In the genomic region with DNA sequence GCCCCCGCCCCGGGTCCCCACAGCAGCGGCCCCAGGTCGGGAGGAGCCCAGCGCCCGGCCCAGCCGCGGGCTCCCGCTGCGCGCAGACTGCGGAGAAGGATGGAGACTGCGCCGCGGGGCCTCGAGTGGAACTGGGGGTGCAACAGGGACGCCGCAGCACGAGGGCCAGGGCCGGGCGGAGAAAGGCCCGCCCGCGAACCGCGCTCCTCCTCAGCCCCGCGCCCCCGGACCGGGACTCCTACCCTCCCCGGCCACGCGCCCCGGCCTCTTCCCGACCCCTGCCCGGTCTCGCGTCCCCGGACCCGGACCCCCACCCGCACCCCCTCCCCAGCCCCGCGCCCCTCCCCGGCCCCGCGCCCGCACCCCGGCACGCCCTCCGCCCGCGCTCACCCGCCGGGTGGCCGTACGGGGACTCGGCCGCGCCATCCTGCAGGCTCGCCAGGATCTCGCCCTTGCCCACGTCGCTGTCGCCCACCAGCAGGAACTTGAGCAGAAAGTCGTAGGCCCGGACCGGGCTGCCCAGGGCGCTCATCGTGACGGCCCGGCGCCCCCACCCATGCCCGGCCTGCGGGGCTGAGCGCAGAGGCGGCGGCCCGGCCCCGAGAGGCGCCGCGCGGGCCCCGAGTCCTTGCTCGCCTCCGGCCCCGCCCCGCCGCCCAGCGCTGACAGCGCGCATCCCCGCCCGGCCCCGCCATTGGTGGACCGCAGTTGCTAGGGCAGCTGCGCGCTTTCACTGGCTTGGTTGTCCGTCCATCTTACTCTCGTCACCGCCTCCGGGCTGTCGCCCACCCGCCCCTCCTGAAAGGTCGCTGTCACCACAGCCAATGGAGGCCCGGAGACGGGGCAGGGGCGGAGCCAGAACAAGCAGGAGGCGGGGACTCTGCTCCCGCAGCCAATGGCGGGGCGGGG, we compare ENCODE assay signal across 8 cellular contexts. TPM values are rescaled to one million over a fixed set of nuclear protein-coding genes. Genes with fewer than 3 reads are reported as not detected.
DNase-seq lines count a peak whose midpoint lies in the region; ATAC-seq, FAIRE-seq and TF ChIP-seq lines count a peak whose summit lies in the region.

TSS of gene RAB40B (minus strand) at position 634 of the 909 bp plus-strand sequence. CDS start at position 532, 102 bp downstream.

- no peak within 1 kb of the TSS for H3K27ac Mint-ChIP-seq in activated CD4-positive, alpha-beta T cell treated with anti-CD3 and anti-CD28 coated beads, Interleukin-2, amount 10 ng/mL, durations not matched to agents 24 days and 14 days

- CTCF ChIA-PET in BJ (lab: Yijun Ruan, JAX): interaction anchor here (0.6 to 0.7 kb wide), 2 partner anchors 18 to 77 kb away, joined by 3 to 5 read pairs; partner anchors contain the start of gene FN3KRP

- H3K4me3 Mint-ChIP-seq in activated CD4-positive, alpha-beta T cell treated with anti-CD3 and anti-CD28 coated beads, Interleukin-2, amount 10 ng/mL, durations not matched to agents 24 days and 14 days: peak within 1 kb of the TSS; percentile 84

- H3K36me3 Mint-ChIP-seq in activated CD4-positive, alpha-beta T cell treated with anti-CD3 and anti-CD28 coated beads, Interleukin-2, amount 10 ng/mL, durations not matched to agents 24 days and 14 days (ENCODE audit: low read depth): peaks cover 5% of the 10 kb centered on the region

- ATAC-seq in HG03439 (IDR thresholded peaks at IDR 0.05; ENCODE audit: unreplicated experiment): peak; percentile 93

- POLR2A ChIA-PET in BJ (lab: Charles Lee): interaction anchor here (0.5 kb wide), 1 partner anchor 162 kb away, joined by 7 read pairs; no protein-coding TSS in a partner anchor

- H3K27me3 Mint-ChIP-seq in activated CD4-positive, alpha-beta T cell treated with anti-CD3 and anti-CD28 coated beads, Interleukin-2, amount 10 ng/mL, durations not matched to agents 24 days and 14 days: peaks cover 10% of the 10 kb centered on the region

- H3K9me3 Mint-ChIP-seq in activated CD4-positive, alpha-beta T cell treated with anti-CD3 and anti-CD28 coated beads, Interleukin-2, amount 10 ng/mL, durations not matched to agents 24 days and 14 days: peaks cover 5% of the 10 kb centered on the region

- peak; percentile 90 for DNase-seq in BJ (ENCODE audit: low read depth)
- DNase-seq in GM19239 (ENCODE audit: insufficient read length, low spot score): peak; percentile 100
- DNase-seq in NCI-H510A (lab: John Stamatoyannopoulos, UW): peak; percentile 97
- peak; percentile 99 for DNase-seq in activated CD4-positive, alpha-beta T cell treated with anti-CD3 and anti-CD28 coated beads, Interleukin-2, amount 10 ng/mL, durations not matched to agents 24 days and 14 days
- peak; percentile 98 for DNase-seq in coronary artery (ENCODE audit: low spot score)
- DNase-seq in kidney tubule cell (ENCODE audit: low spot score): peak; percentile 99
- DNase-seq in stimulated activated CD4-positive, alpha-beta T cell treated with anti-CD3 and anti-CD28 coated beads, Interleukin-15, amount 100 ng/mL, for 48 hours (ENCODE audit: low read depth in 2 of 2): peak; percentile 97 to 98

- H3K4me3 ChIP-seq in BJ (ENCODE audit: low read depth, low read length) (peak within 1 kb of the TSS; percentile 77), coronary artery (peak within 1 kb of the TSS; percentile 98)

- FAIRE-seq in GM19239 (lab: Jason Lieb, UNC): peak; percentile 88

- no peak for TF ChIP-seq CTCF in BJ (IDR thresholded peaks at IDR 0.05; ENCODE audit: insufficient read depth, low read depth, low read length)
- TF ChIP-seq CTCF in coronary artery (IDR thresholded peaks at IDR 0.05): no peak

- intact Hi-C loops in activated CD4-positive, alpha-beta T cell treated with anti-CD3 and anti-CD28 coated beads, Interleukin-2, amount 10 ng/mL, durations not matched to agents 24 days and 14 days (cut with micrococcal nuclease): loop anchor here (1.0 to 2.0 kb wide), 4 partner anchors 18 to 353 kb away; partner anchors contain the start of genes FN3KRP, TBCD and WDR45B

- peaks cover 4% of the 10 kb centered on the region for H3K4me1 Mint-ChIP-seq in activated CD4-positive, alpha-beta T cell treated with anti-CD3 and anti-CD28 coated beads, Interleukin-2, amount 10 ng/mL, durations not matched to agents 24 days and 14 days

- no peaks in the 10 kb centered on the region for H3K36me3 ChIP-seq in BJ (ENCODE audit: control insufficient read depth, insufficient read depth, low read length)

- peak within 1 kb of the TSS; percentile 47 to 81 for H3K27ac ChIP-seq in coronary artery

- peaks cover 2% of the 10 kb centered on the region; the same call in 1 of the 2 replicates for H3K27me3 ChIP-seq in BJ (ENCODE audit: control insufficient read depth, insufficient read depth, low read length)

RNA-seq across cellular contexts. Expression of gene RAB40B, which starts in this region (rescaled TPM):
- polyA plus RNA-seq in BJ (2011; rRNA removed): 4.9 and 9.4 TPM in 2 replicates
- polyA minus RNA-seq in BJ (2011; rRNA and poly(A)+ RNA removed): 1.4 and 1.6 TPM in 2 replicates
- 4.9 and 5.4 TPM in 2 replicates for total RNA-seq in activated CD4-positive, alpha-beta T cell treated with anti-CD3 and anti-CD28 coated beads, Interleukin-2, amount 10 ng/mL, durations not matched to agents 24 days and 14 days

Comparison
In these comparisons a context has a peak if more than half of its experiments do, and no peak if none do; other contexts are left out.
1. Peak in every context shown above with its lines: DNase-seq, ATAC-seq, H3K4me3 ChIP-seq and H3K27ac ChIP-seq.